8 cellular contexts compared by ENCODE assay signal in the genomic region with DNA sequence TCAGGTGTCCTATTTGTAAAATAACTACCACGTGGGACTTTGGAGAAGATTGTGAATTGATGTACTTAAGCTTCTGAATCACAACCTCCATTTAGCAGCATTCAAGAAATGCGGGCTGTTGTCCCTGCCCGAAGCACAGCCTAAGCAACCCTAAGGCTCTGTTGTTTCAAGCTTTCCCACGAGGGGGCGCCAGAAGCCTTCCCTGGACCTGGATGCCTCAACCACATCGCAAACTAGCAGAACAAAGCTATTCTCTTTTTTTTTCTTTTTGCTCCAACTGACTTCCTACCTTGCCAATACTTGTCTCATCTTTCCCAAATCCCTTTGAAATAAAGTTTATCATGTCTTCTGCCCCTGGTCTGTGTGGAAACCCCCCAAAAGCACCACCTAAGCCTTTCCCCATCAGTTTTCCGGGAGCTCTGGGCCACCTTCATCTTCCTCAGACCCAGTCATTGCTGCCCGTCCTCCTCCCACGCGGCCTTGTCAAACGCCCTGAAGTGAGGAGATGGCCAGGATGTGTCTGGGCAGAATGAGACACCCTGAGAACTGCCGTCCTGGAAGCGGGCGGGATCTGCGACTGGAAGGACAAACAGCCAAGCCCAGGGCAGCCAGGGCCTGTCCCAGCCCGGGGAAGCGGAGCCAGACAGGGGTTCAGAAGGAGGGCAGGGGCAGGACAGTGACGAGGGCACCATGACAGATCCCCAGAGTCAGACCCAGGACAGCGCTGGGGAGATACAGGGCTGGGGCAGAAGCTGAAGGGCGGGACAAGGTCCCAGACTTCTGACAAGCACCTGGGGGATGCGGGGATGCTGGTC.
DNase-seq lines count a peak whose midpoint lies in the region; ATAC-seq, FAIRE-seq and TF ChIP-seq lines count a peak whose summit lies in the region.

No MANE protein-coding gene starts in this region.

- ATAC-seq in PC-3, result peak; percentile 90
- no peak for ATAC-seq in stimulated activated naive CD8-positive, alpha-beta T cell treated with anti-CD3 and anti-CD28 coated beads, Interleukin-15, Interleukin-2, amounts not matched to agents 100 U/mL and 50 U/mL, for 24 hours
- ATAC-seq in HG03342 (IDR thresholded peaks at IDR 0.05; ENCODE audit: unreplicated experiment), result no peak

- peaks cover 27% of the 10 kb centered on the region for H3K27me3 Mint-ChIP-seq in activated T-cell treated with anti-CD3 and anti-CD28 coated beads, Interleukin-2, amount 50 U/mL, for 24 hours

- H3K9me3 ChIP-seq in PC-3 (ENCODE audit: low read length), result 0 out of 2 replicates have a peak, but pooled peaks cover 3% of the 10 kb centered on the region
- H3K9me3 ChIP-seq in fibroblast of lung (ENCODE audit: control insufficient read depth, insufficient read depth, low read depth, low read length), result no peaks in the 10 kb centered on the region
- no peaks in the 10 kb centered on the region for H3K9me3 ChIP-seq in neural cell (ENCODE audit: low read length)

- peak; percentile 83 for TF ChIP-seq CTCF in PC-3 (conservative IDR thresholded peaks at IDR 0.05; ENCODE audit: low read depth, low read length)
- peak; percentile 96 to 98 for TF ChIP-seq CTCF in fibroblast of lung (conservative IDR thresholded peaks at IDR 0.05 in 1 of 2, IDR thresholded peaks at IDR 0.05 in 1 of 2; ENCODE audit: low read depth in 1 of 2, low read length in 2 of 2)
- peak; percentile 96 for TF ChIP-seq CTCF in neural cell (IDR thresholded peaks at IDR 0.05; ENCODE audit: poor library complexity, severe bottlenecking)

- no peak overlapping the region for H3K4me3 ChIP-seq in PC-3 (ENCODE audit: low read length)
- H3K4me3 ChIP-seq in fibroblast of lung (replicated peaks in 1 of 4; ENCODE audit: control extremely low read depth in 1 of 4, insufficient read depth in 1 of 4, low read depth in 3 of 4, low read length in 4 of 4), result no peak overlapping the region
- H3K4me3 ChIP-seq in neural cell (ENCODE audit: low read length), result no peak overlapping the region

- H3K4me1 Mint-ChIP-seq in activated T-cell treated with anti-CD3 and anti-CD28 coated beads, Interleukin-2, amount 50 U/mL, for 24 hours (ENCODE audit: low read depth), result peaks cover 13% of the 10 kb centered on the region

- POLR2A ChIA-PET in PC-3 (lab: Charles Lee; ENCODE audit: unreplicated experiment), result interaction anchor here (0.6 to 0.7 kb wide), 2 partner anchors 28 to 157 kb away, joined by 4 to 6 read pairs; no protein-coding TSS in a partner anchor

- intact Hi-C loops in PC-3 (cut with micrococcal nuclease), result loop anchor here (2.0 kb wide), 3 partner anchors 44 to 162 kb away; no protein-coding TSS in a partner anchor

- H3K9me2 ChIP-seq in PC-3 (replicated peaks; ENCODE audit: low read length) (no peaks in the 10 kb centered on the region), neural cell (ENCODE audit: insufficient read depth, low read length) (no peaks in the 10 kb centered on the region)

- H4K20me1 ChIP-seq in PC-3 (ENCODE audit: low read length), result no peaks in the 10 kb centered on the region
- H4K20me1 ChIP-seq in fibroblast of lung (ENCODE audit: control insufficient read depth, extremely low read depth, insufficient read depth, low read length), result no peaks in the 10 kb centered on the region
- H4K20me1 ChIP-seq in neural cell (ENCODE audit: insufficient read depth), result no peaks in the 10 kb centered on the region

- H3K27ac Mint-ChIP-seq in activated T-cell treated with anti-CD3 and anti-CD28 coated beads, Interleukin-2, amount 50 U/mL, for 24 hours, result no peak overlapping the region

- H3K36me3 ChIP-seq in PC-3 (ENCODE audit: low read depth, low read length) (no peaks in the 10 kb centered on the region), fibroblast of lung (ENCODE audit: control insufficient read depth, insufficient read depth, low read length) (no peaks in the 10 kb centered on the region), neural cell (ENCODE audit: insufficient read depth, low read length) (no peaks in the 10 kb centered on the region)

- CTCF ChIA-PET in PC-3 (lab: Charles Lee), result interaction anchor here (0.6 to 1.7 kb wide), 10 partner anchors 9 to 185 kb away, joined by 3 to 27 read pairs (median 4); no protein-coding TSS in a partner anchor

- DNase-seq in DMS153 treated with DMSO at 0.1 percent for 48 hours (lab: John Stamatoyannopoulos, UW; ENCODE audit: unreplicated experiment) (peak; percentile 56), HTR-8/SVneo (ENCODE audit: insufficient read length, low spot score) (peak; percentile 73), PC-3 (peak; percentile 79), fibroblast of lung (ENCODE audit: low read depth in 2 of 2) (peak; percentile 47 to 75)
- peak; percentile 90 for DNase-seq in activated T-cell treated with anti-CD3 and anti-CD28 coated beads, Interleukin-2, amount 50 U/mL, for 24 hours
- DNase-seq in stimulated activated naive CD8-positive, alpha-beta T cell treated with anti-CD3 and anti-CD28 coated beads, Interleukin-15, Interleukin-2, amounts not matched to agents 100 U/mL and 50 U/mL, for 24 hours, result peak; percentile 88

- H3F3A ChIP-seq in PC-3 (ENCODE audit: low read length, unreplicated experiment) (no peaks in the 10 kb centered on the region), neural cell (ENCODE audit: insufficient read depth, low read length, poor library complexity, severe bottlenecking) (no peaks in the 10 kb centered on the region)

- H3K79me2 ChIP-seq in PC-3 (ENCODE audit: low read length), result no peaks in the 10 kb centered on the region
- H3K79me2 ChIP-seq in fibroblast of lung (ENCODE audit: control insufficient read depth, insufficient read depth, low read length), result no peaks in the 10 kb centered on the region
- no peaks in the 10 kb centered on the region for H3K79me2 ChIP-seq in neural cell (replicated peaks; ENCODE audit: insufficient read depth, low read length)

- H3K9me3 Mint-ChIP-seq in activated T-cell treated with anti-CD3 and anti-CD28 coated beads, Interleukin-2, amount 50 U/mL, for 24 hours, result peaks cover 9% of the 10 kb centered on the region

- H3K4me3 Mint-ChIP-seq in activated T-cell treated with anti-CD3 and anti-CD28 coated beads, Interleukin-2, amount 50 U/mL, for 24 hours, result no peak overlapping the region

- H3K9ac ChIP-seq in PC-3 (ENCODE audit: low read length) (no peak overlapping the region), fibroblast of lung (ENCODE audit: insufficient read depth, low read length) (no peak overlapping the region), neural cell (ENCODE audit: low read length) (no peak overlapping the region)

- peak; percentile 46 for FAIRE-seq in HTR-8/SVneo (lab: Jason Lieb, UNC)

- peak; percentile 99 for TF ChIP-seq RAD21 in neural cell (conservative IDR thresholded peaks at IDR 0.05)

- H3K27ac ChIP-seq in PC-3 (ENCODE audit: low read length), result no peak overlapping the region
- no peak overlapping the region for H3K27ac ChIP-seq in fibroblast of lung (ENCODE audit: insufficient read depth, low read length)
- no peak overlapping the region for H3K27ac ChIP-seq in neural cell (ENCODE audit: low read length)

- no TSS peak for BruUV-seq in PC-3 (replicated peaks; lab: Mats Ljungman, UMichigan)

- no peak overlapping the region for H2AFZ ChIP-seq in PC-3 (ENCODE audit: low read length)
- no peak overlapping the region for H2AFZ ChIP-seq in fibroblast of lung (ENCODE audit: low read length)
- no peak overlapping the region for H2AFZ ChIP-seq in neural cell (ENCODE audit: low read depth, low read length)

- H3K36me3 Mint-ChIP-seq in activated T-cell treated with anti-CD3 and anti-CD28 coated beads, Interleukin-2, amount 50 U/mL, for 24 hours (ENCODE audit: low read depth), result no peaks in the 10 kb centered on the region

- H3K27me3 ChIP-seq in PC-3 (ENCODE audit: low read length) (0 out of 2 replicates have a peak, but pooled peaks cover 5% of the 10 kb centered on the region), fibroblast of lung (ENCODE audit: control insufficient read depth, insufficient read depth, low read length) (peaks cover 3% of the 10 kb centered on the region), neural cell (ENCODE audit: insufficient read depth, low read depth, low read length) (peaks cover 33% of the 10 kb centered on the region)

- no peak for TF ChIP-seq EP300 in neural cell (conservative IDR thresholded peaks at IDR 0.05; ENCODE audit: poor library complexity, severe bottlenecking)

- H3K4me1 ChIP-seq in PC-3 (ENCODE audit: insufficient read depth, low read length) (no peaks in the 10 kb centered on the region), fibroblast of lung (ENCODE audit: control insufficient read depth, extremely low read depth, insufficient read depth, low read length) (no peaks in the 10 kb centered on the region)

- H3K4me2 ChIP-seq in PC-3 (ENCODE audit: low read length) (no peak overlapping the region), fibroblast of lung (ENCODE audit: extremely low read depth, insufficient read depth, low read length) (no peak overlapping the region), neural cell (ENCODE audit: low read length) (no peak overlapping the region)

TF ChIP-seq in neural cell, 6 proteins besides CTCF, POLR2A, EP300 and RAD21 (continues in another document):
- TF ChIP-seq MXI1 (conservative IDR thresholded peaks at IDR 0.05; ENCODE audit: poor library complexity, severe bottlenecking), result no peak
- no peak for TF ChIP-seq TAF1 (IDR thresholded peaks at IDR 0.05; ENCODE audit: low read depth)
- no peak for TF ChIP-seq EZH2 (IDR thresholded peaks at IDR 0.05; ENCODE audit: borderline replicate concordance, insufficient read depth, low read length, poor library complexity, severe bottlenecking)
- TF ChIP-seq REST (IDR thresholded peaks at IDR 0.05; ENCODE audit: borderline replicate concordance), result no peak
